In the genomic region with DNA sequence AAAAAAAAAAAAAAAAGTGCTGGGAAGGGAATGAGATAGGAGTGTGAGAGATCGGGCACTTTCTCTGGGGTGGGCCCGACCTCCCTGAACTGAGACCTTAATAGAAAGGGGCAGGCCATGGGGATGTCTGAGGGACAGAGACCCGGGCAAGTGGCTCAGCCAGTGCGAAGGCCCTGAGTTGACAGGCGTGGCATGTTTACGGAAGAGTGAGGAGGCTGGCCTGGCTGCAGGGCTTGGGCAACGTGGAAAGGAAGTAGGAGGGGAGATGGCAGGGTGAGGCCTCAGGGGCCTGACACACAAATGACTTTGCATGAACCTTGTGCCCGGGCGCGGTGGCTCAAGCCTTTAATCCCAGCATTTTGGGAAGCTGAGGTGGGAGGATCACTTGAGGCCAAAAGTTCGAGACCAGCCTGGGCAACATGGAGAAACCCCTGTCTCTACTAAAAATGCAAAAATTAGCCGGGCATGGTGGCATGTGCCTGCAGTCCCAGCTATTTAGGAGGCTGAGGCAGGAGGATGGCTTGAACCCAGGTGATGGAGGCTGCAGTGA, we compare ENCODE assay signal across 13 cellular contexts. TPM values are rescaled to one million over a fixed set of nuclear protein-coding genes. Genes with fewer than 3 reads are reported as not detected.
A peak's percentile ranks its signal among the peaks of the same experiment; 100 is the strongest.
DNase-seq lines count a peak whose midpoint lies in the region; ATAC-seq and TF ChIP-seq lines count a peak whose summit lies in the region.
"Had no signal": no experiment of that assay in that cellular context is flagged by ENCODE, and none has a peak within 500 bp of the region (broad histone marks: within the 10 kb centered on the region; RNA-seq: fewer than 3 reads in every experiment).

No MANE protein-coding gene starts in this region.

- peak overlapping the region; percentile 28 for H3K4me3 Mint-ChIP-seq in natural killer cell
- no peak overlapping the region for H3K4me3 Mint-ChIP-seq in activated T-helper 2 cell treated with anti-CD3 and anti-CD28 coated beads, Interferon-gamma antibody, Interleukin-2, Interleukin-4, amounts not matched to agents 10 μg/mL and 5 μg/mL and 100 μg/mL, durations not matched to agents 14 hours and 24 hours and 36 hours (ENCODE audit: low read depth)
- H3K4me3 Mint-ChIP-seq: activated naive CD8-positive, alpha-beta T cell; nephron had no signal

- ATAC-seq in natural killer cell (peak; percentile 54 to 83 (median 57)), GM18520 (IDR thresholded peaks at IDR 0.05; ENCODE audit: unreplicated experiment) (no peak)

- TF ChIP-seq CTCF in natural killer cell (IDR thresholded peaks at IDR 0.05), result no peak

- intact Hi-C loops in natural killer cell (cut with micrococcal nuclease), result no loop called here
- intact Hi-C loops in activated T-helper 2 cell treated with anti-CD3 and anti-CD28 coated beads, Interferon-gamma antibody, Interleukin-2, Interleukin-4, amounts not matched to agents 10 μg/mL and 5 μg/mL and 100 μg/mL, durations not matched to agents 14 hours and 24 hours and 36 hours (cut with micrococcal nuclease), result no loop called here

- H3K4me1 Mint-ChIP-seq in natural killer cell, result peaks cover 5 to 8% of the 10 kb centered on the region in 2 donors
- H3K4me1 Mint-ChIP-seq in activated T-helper 2 cell treated with anti-CD3 and anti-CD28 coated beads, Interferon-gamma antibody, Interleukin-2, Interleukin-4, amounts not matched to agents 10 μg/mL and 5 μg/mL and 100 μg/mL, durations not matched to agents 14 hours and 24 hours and 36 hours (ENCODE audit: low read depth), result peaks cover 5% of the 10 kb centered on the region
- H3K4me1 Mint-ChIP-seq: nephron had no signal

- DNase-seq in Caki2 (ENCODE audit: low read depth) (peak; percentile 66), NOMO-1 treated with dmso at 0.1 percent for 144 hours (lab: John Stamatoyannopoulos, UW; ENCODE audit: unreplicated experiment) (peak; percentile 85), ecto neural progenitor cell (ENCODE audit: low spot score) (peak; percentile 38), natural killer cell (no peak), A172 (ENCODE audit: low spot score) (no peak), kidney tubule cell (ENCODE audit: low spot score) (no peak)
- DNase-seq in activated T-helper 2 cell treated with anti-CD3 and anti-CD28 coated beads, Interferon-gamma antibody, Interleukin-2, Interleukin-4, amounts not matched to agents 10 μg/mL and 5 μg/mL and 100 μg/mL, durations not matched to agents 14 hours and 24 hours and 36 hours (ENCODE audit: low spot score), result no peak
- DNase-seq: DND-41, NCI-H1105 treated with DMSO at 0.1 percent for 48 hours, T-helper 1 cell had no signal

- H3K27ac Mint-ChIP-seq in natural killer cell, result peak overlapping the region; percentile 63 to 80
- H3K27ac Mint-ChIP-seq in activated T-helper 2 cell treated with anti-CD3 and anti-CD28 coated beads, Interferon-gamma antibody, Interleukin-2, Interleukin-4, amounts not matched to agents 10 μg/mL and 5 μg/mL and 100 μg/mL, durations not matched to agents 14 hours and 24 hours and 36 hours, result no peak overlapping the region
- H3K27ac Mint-ChIP-seq: activated naive CD8-positive, alpha-beta T cell; nephron had no signal

- H3K9me3 Mint-ChIP-seq in natural killer cell, result no peaks in the 10 kb centered on the region
- no peaks in the 10 kb centered on the region for H3K9me3 Mint-ChIP-seq in activated T-helper 2 cell treated with anti-CD3 and anti-CD28 coated beads, Interferon-gamma antibody, Interleukin-2, Interleukin-4, amounts not matched to agents 10 μg/mL and 5 μg/mL and 100 μg/mL, durations not matched to agents 14 hours and 24 hours and 36 hours
- H3K9me3 Mint-ChIP-seq: nephron had no signal

- in situ Hi-C loops in Caki2 (cut with HindIII; ENCODE audit: low pct_unique_long_range_greater_than_20kb, low sequenced_read_pairs), result no loop called here

- no peaks in the 10 kb centered on the region for H3K27me3 Mint-ChIP-seq in natural killer cell (ENCODE audit: low read depth in 2 of 2)
- H3K27me3 Mint-ChIP-seq in activated T-helper 2 cell treated with anti-CD3 and anti-CD28 coated beads, Interferon-gamma antibody, Interleukin-2, Interleukin-4, amounts not matched to agents 10 μg/mL and 5 μg/mL and 100 μg/mL, durations not matched to agents 14 hours and 24 hours and 36 hours (ENCODE audit: low read depth), result no peaks in the 10 kb centered on the region
- H3K27me3 Mint-ChIP-seq: activated naive CD8-positive, alpha-beta T cell had no signal

- no peaks in the 10 kb centered on the region for H3K36me3 Mint-ChIP-seq in natural killer cell
- peaks cover 63% of the 10 kb centered on the region for H3K36me3 Mint-ChIP-seq in activated T-helper 2 cell treated with anti-CD3 and anti-CD28 coated beads, Interferon-gamma antibody, Interleukin-2, Interleukin-4, amounts not matched to agents 10 μg/mL and 5 μg/mL and 100 μg/mL, durations not matched to agents 14 hours and 24 hours and 36 hours (ENCODE audit: low read depth)

RNA-seq across cellular contexts. Expression of a gene that starts 13.9 kb away (rescaled TPM):
- 2.7 and 9.1 TPM in 2 replicates for total RNA-seq in Caki2 (2014; rRNA removed; shearing (Covaris generic); ENCODE audit: low replicate concordance)
- total RNA-seq in natural killer cell, result 10 to 100 TPM; 56.1 to 67.7 (median 66.5) TPM
- 0.67 and 2.1 TPM in 2 replicates for total RNA-seq in A172 (2014; rRNA removed; shearing (Covaris generic))
- total RNA-seq in activated T-helper 2 cell treated with anti-CD3 and anti-CD28 coated beads, Interferon-gamma antibody, Interleukin-2, Interleukin-4, amounts not matched to agents 10 μg/mL and 5 μg/mL and 100 μg/mL, durations not matched to agents 14 hours and 24 hours and 36 hours, result 74.7 and 75.6 TPM in 2 replicates

RNA-seq across cellular contexts. Expression of a gene that starts 29.8 kb away (rescaled TPM):
- 9.8 and 15.8 TPM in 2 replicates for total RNA-seq in Caki2 (2014; rRNA removed; shearing (Covaris generic); ENCODE audit: low replicate concordance)
- not detected for total RNA-seq in natural killer cell
- not detected in 2 replicates for total RNA-seq in A172 (2014; rRNA removed; shearing (Covaris generic))
- total RNA-seq in activated T-helper 2 cell treated with anti-CD3 and anti-CD28 coated beads, Interferon-gamma antibody, Interleukin-2, Interleukin-4, amounts not matched to agents 10 μg/mL and 5 μg/mL and 100 μg/mL, durations not matched to agents 14 hours and 24 hours and 36 hours, result not detected in 2 replicates

RNA-seq across cellular contexts. Expression of a gene that starts 45.9 kb away (rescaled TPM):
- total RNA-seq in Caki2 (2014; rRNA removed; shearing (Covaris generic); ENCODE audit: low replicate concordance), result 46.5 and 56.1 TPM in 2 replicates
- total RNA-seq in natural killer cell, result 10 to 100 TPM; 41.0 to 59.4 (median 45.8) TPM
- 14.2 and 27.8 TPM in 2 replicates for total RNA-seq in A172 (2014; rRNA removed; shearing (Covaris generic))
- 66.7 and 80.3 TPM in 2 replicates for total RNA-seq in activated T-helper 2 cell treated with anti-CD3 and anti-CD28 coated beads, Interferon-gamma antibody, Interleukin-2, Interleukin-4, amounts not matched to agents 10 μg/mL and 5 μg/mL and 100 μg/mL, durations not matched to agents 14 hours and 24 hours and 36 hours

RNA-seq across cellular contexts. Expression of a gene that starts 56.2 kb away (rescaled TPM):
- total RNA-seq in Caki2 (2014; rRNA removed; shearing (Covaris generic); ENCODE audit: low replicate concordance), result not detected in 2 replicates
- total RNA-seq in natural killer cell, result 1 to 10 TPM; 1.5 to 2.9 (median 1.7) TPM
- not detected in 2 replicates for total RNA-seq in A172 (2014; rRNA removed; shearing (Covaris generic))
- 6.2 and 6.9 TPM in 2 replicates for total RNA-seq in activated T-helper 2 cell treated with anti-CD3 and anti-CD28 coated beads, Interferon-gamma antibody, Interleukin-2, Interleukin-4, amounts not matched to agents 10 μg/mL and 5 μg/mL and 100 μg/mL, durations not matched to agents 14 hours and 24 hours and 36 hours

Comparison
In these comparisons a context has a peak if more than half of its experiments do, and no peak if none do; other contexts are left out.
1. DNase-seq: peak in Caki2 (single experiment), NOMO-1 treated with dmso at 0.1 percent for 144 hours (single experiment) and ecto neural progenitor cell (single experiment); none in natural killer cell (single experiment), A172 (single experiment), activated T-helper 2 cell treated with anti-CD3 and anti-CD28 coated beads, Interferon-gamma antibody, Interleukin-2, Interleukin-4, amounts not matched to agents 10 μg/mL and 5 μg/mL and 100 μg/mL, durations not matched to agents 14 hours and 24 hours and 36 hours (single experiment) and kidney tubule cell (single experiment).
2. RNA of a gene that starts 29.8 kb away (total RNA-seq): 9.8 to 15.8 TPM in Caki2; not detected in natural killer cell, not detected in A172 and not detected in activated T-helper 2 cell treated with anti-CD3 and anti-CD28 coated beads, Interferon-gamma antibody, Interleukin-2, Interleukin-4, amounts not matched to agents 10 μg/mL and 5 μg/mL and 100 μg/mL, durations not matched to agents 14 hours and 24 hours and 36 hours; every median in the first group is over 10 times any median in the second.